ENCODE assay signal across 12 cellular contexts in the genomic region with DNA sequence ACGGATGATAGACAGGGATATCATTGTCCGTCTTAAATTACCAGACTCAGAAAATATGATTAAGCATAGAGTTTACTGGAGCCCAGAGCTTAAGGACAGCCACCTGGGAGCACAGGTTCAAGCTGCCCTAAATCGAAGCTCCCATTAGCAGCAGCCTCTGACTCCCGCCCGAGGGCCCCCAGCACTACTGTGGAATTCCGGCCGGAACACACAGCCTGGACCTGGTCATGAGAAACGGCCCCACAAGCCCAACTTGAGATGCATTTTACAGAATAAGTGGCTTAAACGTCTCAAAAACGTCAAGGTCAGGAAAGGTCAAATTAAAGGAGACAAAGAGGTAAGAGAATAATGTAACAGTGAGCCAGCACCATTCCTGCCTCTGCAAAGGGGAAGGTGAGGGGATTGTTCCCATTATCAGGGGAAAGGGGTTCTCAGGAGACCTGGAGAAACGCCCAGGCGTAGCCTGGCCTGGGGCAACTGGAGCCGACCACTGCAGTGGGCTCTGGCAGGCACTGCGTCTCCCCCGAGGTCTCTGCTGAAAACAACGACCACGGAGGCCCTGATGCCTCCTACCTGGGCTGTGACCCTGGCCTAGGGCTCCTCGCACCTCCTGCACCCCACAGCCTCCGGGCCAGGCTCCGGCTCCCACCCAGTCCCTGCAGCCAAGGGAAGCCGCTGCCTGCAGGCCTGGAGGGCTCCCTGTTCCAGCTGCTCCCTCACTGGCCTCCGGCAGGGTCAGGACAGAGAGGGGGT. TPM values are rescaled to one million over a fixed set of nuclear protein-coding genes. Genes with fewer than 3 reads are reported as not detected.
DNase-seq lines count a peak whose midpoint lies in the region; ATAC-seq, FAIRE-seq and TF ChIP-seq lines count a peak whose summit lies in the region.
"Had no signal": no experiment of that assay in that cellular context is flagged by ENCODE, and none has a peak within 500 bp of the region (broad histone marks: within the 10 kb centered on the region; RNA-seq: fewer than 3 reads in every experiment).

No MANE protein-coding gene starts in this region.

- TF ChIP-seq EP300 in K562 (IDR thresholded peaks at IDR 0.05; ENCODE audit: low read length): no peak

- no peak for TF ChIP-seq RAD21 in K562 (CRISPR knock-in tag; conservative IDR thresholded peaks at IDR 0.05 in 1 of 2, IDR thresholded peaks at IDR 0.05 in 1 of 2)

- H3K4ac ChIP-seq in mesendoderm (ENCODE audit: low read depth, low read length): no peak overlapping the region

- no peaks in the 10 kb centered on the region for H3K27me3 ChIP-seq in left ventricle myocardium inferior (ENCODE audit: low read depth)
- H3K27me3 ChIP-seq in K562 (ENCODE audit: control insufficient read depth in 2 of 2, insufficient read depth in 2 of 2, low read length in 2 of 2): peaks cover 32 to 50% of the 10 kb centered on the region in 2 experiments
- H3K27me3 ChIP-seq in mesendoderm (ENCODE audit: insufficient read depth, low read length, poor library complexity): no peaks in the 10 kb centered on the region
- no peaks in the 10 kb centered on the region for H3K27me3 ChIP-seq in uterus

- H3K36me3 ChIP-seq in left ventricle myocardium inferior (no peaks in the 10 kb centered on the region), K562 (ENCODE audit: control insufficient read depth, insufficient read depth, low read length) (no peaks in the 10 kb centered on the region), mesendoderm (ENCODE audit: control insufficient read depth, insufficient read depth, low read length) (no peaks in the 10 kb centered on the region), uterus (no peaks in the 10 kb centered on the region)
- H3K36me3 ChIP-seq: prostate gland had no signal

- TF ChIP-seq CTCF in left ventricle myocardium inferior (IDR thresholded peaks at IDR 0.05; ENCODE audit: borderline replicate concordance): no peak
- no peak for TF ChIP-seq CTCF in K562 (IDR thresholded peaks at IDR 0.05 in 2 of 3, conservative IDR thresholded peaks at IDR 0.05 in 1 of 3; ENCODE audit: insufficient read depth in 2 of 3, low read depth in 1 of 3, low read length in 3 of 3)
- no peak for TF ChIP-seq CTCF in uterus (IDR thresholded peaks at IDR 0.05)
- TF ChIP-seq CTCF in GM13977 (IDR thresholded peaks at IDR 0.05; ENCODE audit: extremely low read depth, insufficient read depth, missing control alignments): no peak

- H3K9me1 ChIP-seq in K562 (ENCODE audit: control insufficient read depth, insufficient read depth, low read length): no peaks in the 10 kb centered on the region

- peak overlapping the region in 1 of 2 experiments; percentile 81; a peak in 1 of 4 replicates for H3K9ac ChIP-seq in K562 (ENCODE audit: insufficient read depth in 1 of 2, low read depth in 2 of 2, low read length in 2 of 2)
- H3K9ac ChIP-seq in mesendoderm (ENCODE audit: low read length): peak overlapping the region; percentile 55

- no peak for ATAC-seq in left ventricle myocardium superior
- ATAC-seq in K562: peak; percentile 21

- H3K9me3 ChIP-seq in left ventricle myocardium inferior (replicated peaks) (peaks cover 2% of the 10 kb centered on the region), K562 (replicated peaks; ENCODE audit: control insufficient read depth, insufficient read depth, low read depth, low read length) (no peaks in the 10 kb centered on the region), uterus (no peaks in the 10 kb centered on the region)
- H3K9me3 ChIP-seq: body of pancreas, prostate gland had no signal

- H4K8ac ChIP-seq in mesendoderm (ENCODE audit: low read depth, low read length): no peak overlapping the region

- H3K79me2 ChIP-seq in K562 (ENCODE audit: control insufficient read depth, insufficient read depth, low read length) (no peaks in the 10 kb centered on the region), mesendoderm (ENCODE audit: control insufficient read depth, insufficient read depth, low read length) (no peaks in the 10 kb centered on the region)

- CTCF ChIA-PET in K562 (lab: Yijun Ruan, JAX; ENCODE audit: low intra/inter-chr PET ratio): no interaction called here

- H2AFZ ChIP-seq in K562 (ENCODE audit: low read depth, low read length): no peak overlapping the region

- intact Hi-C loops in left ventricle myocardium inferior (cut with micrococcal nuclease): loop anchor here (10.0 kb wide), 1 partner anchor 135 kb away; no protein-coding TSS in a partner anchor
- intact Hi-C loops in left ventricle myocardium superior (cut with micrococcal nuclease): loop anchor here (10.0 kb wide), 1 partner anchor 135 kb away; no protein-coding TSS in a partner anchor
- intact Hi-C loops in K562 (cut with micrococcal nuclease): loop anchor here (5.0 to 10.0 kb wide), 3 partner anchors 75 to 172 kb away; a partner anchor contains a TSS
- intact Hi-C loops in uterus (cut with DNase I; ENCODE audit: low total_unique reads): loop anchor here (2.0 to 10.0 kb wide), 2 partner anchors 129 to 255 kb away; a partner anchor contains a TSS

- BruUV-seq in K562 (replicated peaks; lab: Mats Ljungman, UMichigan): no TSS peak

- DNase-seq in left ventricle myocardium inferior (no peak), left ventricle myocardium superior (no peak), K562 (ENCODE audit: extremely low read depth in 1 of 4, low spot score in 3 of 4) (no peak), mesendoderm (no peak), uterus (peak in 1 of 2 donors; percentile 16), COLO829 (ENCODE audit: low spot score) (no peak), COLO668 (lab: John Stamatoyannopoulos, UW; ENCODE audit: unreplicated experiment) (no peak), GM13977 (ENCODE audit: low spot score) (no peak)
- DNase-seq: NCI-H446 treated with DMSO at 0.1 percent for 48 hours, T-helper 9 cell had no signal

- H3K23ac ChIP-seq in mesendoderm (ENCODE audit: low read length): no peak overlapping the region

- no peak for FAIRE-seq in K562 (lab: Jason Lieb, UNC)

- H3K27ac ChIP-seq in left ventricle myocardium inferior (replicated peaks) (peak overlapping the region; percentile 97), K562 (ENCODE audit: extremely low read depth, low read depth, low read length) (no peak overlapping the region), mesendoderm (ENCODE audit: low read depth, low read length) (no peak overlapping the region), uterus (peak overlapping the region; percentile 96 to 98)

- H2BK5ac ChIP-seq in mesendoderm (ENCODE audit: low read length): peak overlapping the region; percentile 79

- H3K4me2 ChIP-seq in K562 (ENCODE audit: insufficient read depth, low read length) (no peak overlapping the region), mesendoderm (ENCODE audit: low read length) (no peak overlapping the region)

- no peaks in the 10 kb centered on the region for H3K79me1 ChIP-seq in mesendoderm (ENCODE audit: low read length)

- 33% methylated on average over 22 of the region's 22 CpGs for WGBS in K562 (ENCODE audit: insufficient coverage, low coverage, missing lambda C conversion rate)
- WGBS in mesendoderm (ENCODE audit: extremely low coverage, insufficient coverage, low lambda C conversion rate): no CpG with 5 or more reads among the region's 22 CpGs

- in situ Hi-C loops in K562 (cut with MboI): no loop called here
- in situ Hi-C loops in GM13977 (cut with MboI; ENCODE audit: low pct_unique_long_range_greater_than_20kb, low sequenced_read_pairs, unreplicated experiment): no loop called here

- H3K18ac ChIP-seq in mesendoderm (ENCODE audit: low read length): no peak overlapping the region

- TF ChIP-seq POLR2A in K562 (conservative IDR thresholded peaks at IDR 0.05) (no peak), uterus (IDR thresholded peaks at IDR 0.05) (no peak)

- H2AK5ac ChIP-seq in mesendoderm (ENCODE audit: low read length): no peak overlapping the region

- H3K4me1 ChIP-seq in left ventricle myocardium inferior: peaks cover 50% of the 10 kb centered on the region
- H3K4me1 ChIP-seq in K562 (replicated peaks in 1 of 2; ENCODE audit: control insufficient read depth in 2 of 2, insufficient read depth in 2 of 2, low read length in 2 of 2): peaks cover 0 to 49% of the 10 kb centered on the region in 2 experiments; a peak in 4 of 5 replicates
- peaks cover 2% of the 10 kb centered on the region for H3K4me1 ChIP-seq in mesendoderm (ENCODE audit: control insufficient read depth, low read depth, low read length)
- peaks cover 14 to 26% of the 10 kb centered on the region in 2 donors for H3K4me1 ChIP-seq in uterus

- POLR2A ChIA-PET in K562 (lab: Yijun Ruan, JAX): no interaction called here

- H2BK15ac ChIP-seq in mesendoderm (replicated peaks; ENCODE audit: low read depth): no peak overlapping the region

- H3K4me3 ChIP-seq in left ventricle myocardium inferior: no peak overlapping the region
- H3K4me3 ChIP-seq in K562: no peak overlapping the region
- no peak overlapping the region for H3K4me3 ChIP-seq in mesendoderm (ENCODE audit: low read length)
- no peak overlapping the region for H3K4me3 ChIP-seq in uterus
- H3K4me3 ChIP-seq: body of pancreas, prostate gland had no signal

- H4K20me1 ChIP-seq in K562 (replicated peaks; ENCODE audit: control insufficient read depth, insufficient read depth, low read length): peaks cover 6% of the 10 kb centered on the region; the same call in 1 of the 2 replicates

- H3K56ac ChIP-seq in mesendoderm (ENCODE audit: low read length): peak overlapping the region; percentile 81

- H4K5ac ChIP-seq in mesendoderm (ENCODE audit: low read length): no peak overlapping the region

- no peak overlapping the region for H2BK120ac ChIP-seq in mesendoderm (ENCODE audit: low read depth, low read length)

RNA-seq across cellular contexts. Expression of a gene that starts 11.5 kb away (rescaled TPM):
- total RNA-seq in left ventricle myocardium inferior (154 TPM), left ventricle myocardium superior (188 TPM), K562 (2014; rRNA removed) (0.14 and 0.53 TPM in 2 replicates), K562 (2014; rRNA removed; fragmentation: Illumina TruSeq; extraction: Trizol) (0.13 TPM in 1 of 2 replicates, not detected in the other), K562 (2015; rRNA removed; fragmentation: Illumina TruSeq; extraction: Trizol) (0.04 and 0.14 TPM in 2 replicates), K562 (2021) (1.2 and 1.3 TPM in 2 replicates), uterus (1,000 to 10,000 TPM in 1 of 4 donors, 100 to 1,000 TPM in 3; 621 to 1,160 (median 804) TPM)
- 0.32 and 1.5 TPM in 2 replicates for total RNA-seq in K562 (2011; cell fraction: chromatin; rRNA removed; ENCODE audit: low replicate concordance)
- total RNA-seq in K562 (2011; cell fraction: nucleolus; rRNA removed): 1.7 and 3.8 TPM in 2 replicates
- 1.2 and 1.4 TPM in 2 replicates for total RNA-seq in K562 (2011; cell fraction: nucleoplasm; rRNA removed)
- polyA plus RNA-seq in K562 (2011; rRNA removed) (0.10 and 0.39 TPM in 2 replicates), K562 (2014; fragmentation: Illumina TruSeq; extraction: Trizol) (0.07 and 0.21 TPM in 2 replicates), K562 (2014; fragmentation: Nextera tagmentation; extraction: Ambion mirVana) (not detected), K562 (2014; rRNA removed) (0.50 and 0.76 TPM in 2 replicates)
- polyA plus RNA-seq in K562 (2011; cell fraction: cytosol; rRNA removed): 0.21 and 0.48 TPM in 2 replicates
- polyA plus RNA-seq in K562 (2011; cell fraction: nucleus; rRNA removed): 3.8 and 4.4 TPM in 2 replicates
- polyA plus RNA-seq in K562 (2012): 0.57 and 1.5 TPM in 2 replicates
- polyA minus RNA-seq in K562 (2011; rRNA and poly(A)+ RNA removed): not detected in 2 replicates
- polyA minus RNA-seq in K562 (2011; cell fraction: cytosol; rRNA and poly(A)+ RNA removed): 1.5 TPM in 1 of 2 replicates, not detected in the other
- 0.40 and 1.2 TPM in 2 replicates for polyA minus RNA-seq in K562 (2011; cell fraction: nucleus; rRNA and poly(A)+ RNA removed)
- polyA plus RNA-seq in mesendoderm (2013, experiment 1 of 2): 187 TPM
- polyA plus RNA-seq in mesendoderm (2013, experiment 2 of 2): 175 TPM

Comparison
In these comparisons a context has a peak if more than half of its experiments do, and no peak if none do; other contexts are left out.
1. H3K27ac ChIP-seq: peak in left ventricle myocardium inferior (single experiment) and uterus (2 of 2); none in K562 (single experiment) and mesendoderm (single experiment).
2. RNA of a gene that starts 11.5 kb away (total RNA-seq): 621 to 1,160 TPM in uterus, 188 TPM in left ventricle myocardium superior (single experiment) and 154 TPM in left ventricle myocardium inferior (single experiment); 0.04 to 3.8 TPM in K562; every median in the first group is over 10 times any median in the second.